In genomic region chr9:128203842-128204551, GRCh38 we compare ENCODE assay signal across 9 cellular contexts. TPM values are rescaled to one million over a fixed set of nuclear protein-coding genes. Genes with fewer than 3 reads are reported as not detected.
DNase-seq lines count a peak whose midpoint lies in the region; ATAC-seq and TF ChIP-seq lines count a peak whose summit lies in the region.
"Had no signal": no experiment of that assay in that cellular context is flagged by ENCODE, and none has a peak within 500 bp of the region (broad histone marks: within the 10 kb centered on the region; RNA-seq: fewer than 3 reads in every experiment).

No MANE protein-coding gene starts in this region.

- H3K27me3 ChIP-seq in heart left ventricle (peaks cover 0 to 14% (median 6%) of the 10 kb centered on the region in 9 donors), psoas muscle (ENCODE audit: insufficient read depth in 3 of 3, low read length in 2 of 3) (peaks cover 0 to 18% (median 7%) of the 10 kb centered on the region in 3 donors)
- H3K27me3 ChIP-seq: adrenal gland had no signal

- peaks cover 0 to 19% (median 8%) of the 10 kb centered on the region in 12 donors for H3K4me1 ChIP-seq in heart left ventricle
- peaks cover 4% of the 10 kb centered on the region for H3K4me1 ChIP-seq in psoas muscle

- peak overlapping the region; percentile 50 to 84 (median 69) for H3K4me3 ChIP-seq in heart left ventricle
- peak overlapping the region; percentile 73 for H3K4me3 ChIP-seq in psoas muscle

- H3K4me3 Mint-ChIP-seq in activated T-cell treated with anti-CD3 and anti-CD28 coated beads, Interleukin-2, amount 50 U/mL, for 24 hours = peak overlapping the region; percentile 64

- TF ChIP-seq POLR2A in heart left ventricle (IDR thresholded peaks at IDR 0.05) = no peak

- H3K9me3 ChIP-seq in heart left ventricle (no peaks in the 10 kb centered on the region), psoas muscle (no peaks in the 10 kb centered on the region)
- H3K9me3 ChIP-seq: adrenal gland had no signal

- WGBS in heart left ventricle, 4 donors = 4 to 8% (median 5%) methylated on average over 17 to 48 of the region's 48 CpGs
- WGBS in psoas muscle, 3 donors = 2 to 7% (median 3%) methylated on average over 38 to 48 of the region's 48 CpGs

- no peak overlapping the region for H3K27ac Mint-ChIP-seq in activated T-cell treated with anti-CD3 and anti-CD28 coated beads, Interleukin-2, amount 50 U/mL, for 24 hours

- ATAC-seq in heart left ventricle (peak in 3 of 4 donors; percentile 36 to 52 (median 47)), psoas muscle (peak; percentile 19 to 57 (median 29)), GM18868 (IDR thresholded peaks at IDR 0.05; ENCODE audit: unreplicated experiment) (no peak), GM21447 (IDR thresholded peaks at IDR 0.05; ENCODE audit: unreplicated experiment) (no peak)

- no peaks in the 10 kb centered on the region for H3K36me3 ChIP-seq in heart left ventricle
- H3K36me3 ChIP-seq in psoas muscle (ENCODE audit: insufficient read depth in 1 of 2, low read depth in 1 of 2) = no peaks in the 10 kb centered on the region
- H3K36me3 ChIP-seq: adrenal gland had no signal

- DNase-seq in activated T-cell treated with anti-CD3 and anti-CD28 coated beads, Interleukin-2, amount 50 U/mL, for 1 hour = peak; percentile 48
- DNase-seq in activated T-cell treated with anti-CD3 and anti-CD28 coated beads for 4 hours = no peak
- peak; percentile 63 for DNase-seq in NCI-H146 (lab: John Stamatoyannopoulos, UW)
- DNase-seq in activated T-cell treated with anti-CD3 and anti-CD28 coated beads, Interleukin-2, amount 50 U/mL, for 24 hours = peak; percentile 48
- peak in 1 of 5 donors; percentile 59 for DNase-seq in heart left ventricle
- peak in 1 of 2 donors; percentile 41 for DNase-seq in psoas muscle

- H3K9me3 Mint-ChIP-seq in activated T-cell treated with anti-CD3 and anti-CD28 coated beads, Interleukin-2, amount 50 U/mL, for 24 hours = no peaks in the 10 kb centered on the region

- H3K27me3 Mint-ChIP-seq in activated T-cell treated with anti-CD3 and anti-CD28 coated beads, Interleukin-2, amount 50 U/mL, for 24 hours = peaks cover 13% of the 10 kb centered on the region

- peak in 1 of 12 donors; percentile 7 for TF ChIP-seq CTCF in heart left ventricle (IDR thresholded peaks at IDR 0.05)
- TF ChIP-seq CTCF in psoas muscle (IDR thresholded peaks at IDR 0.05) = no peak

- intact Hi-C loops in heart left ventricle (cut with DNase I) = loop anchor here in 2 of 10 donors (10.0 kb wide), 2 partner anchors 51 to 141 kb away; partner anchors contain the start of gene SLC27A4 (in 1 of the 2)
- intact Hi-C loops in psoas muscle (cut with DNase I) = no loop called here

- peak overlapping the region in 6 of 12 donors; percentile 28 to 62 (median 54) for H3K27ac ChIP-seq in heart left ventricle
- H3K27ac ChIP-seq in psoas muscle = no peak overlapping the region

- no peaks in the 10 kb centered on the region for H3K36me3 Mint-ChIP-seq in activated T-cell treated with anti-CD3 and anti-CD28 coated beads, Interleukin-2, amount 50 U/mL, for 24 hours (ENCODE audit: low read depth)

- peaks cover 19% of the 10 kb centered on the region for H3K4me1 Mint-ChIP-seq in activated T-cell treated with anti-CD3 and anti-CD28 coated beads, Interleukin-2, amount 50 U/mL, for 24 hours (ENCODE audit: low read depth)

RNA-seq across cellular contexts. Expression of gene DNM1, which starts 0.8 kb away (rescaled TPM):
- total RNA-seq in heart left ventricle = 10 to 100 TPM in 1 of 9 donors, 1 to 10 TPM in 8; 1.6 to 17.2 (median 3.6) TPM
- polyA plus RNA-seq in heart left ventricle = 1 to 10 TPM; 2.2 to 7.7 TPM
- 1 to 10 TPM; 1.2 to 5.4 (median 3.2) TPM for total RNA-seq in psoas muscle
- 1 to 10 TPM; 1.1 to 2.4 (median 1.5) TPM for polyA plus RNA-seq in psoas muscle

RNA-seq across cellular contexts. Expression of gene CIZ1, which starts 12.6 kb away (rescaled TPM):
- total RNA-seq in heart left ventricle (100 to 1,000 TPM in 1 of 9 donors, 10 to 100 TPM in 8; 42.6 to 101 (median 79.3) TPM), psoas muscle (100 to 1,000 TPM in 3 of 4 donors, 10 to 100 TPM in 1; 86.0 to 119 (median 109) TPM)
- polyA plus RNA-seq in heart left ventricle (10 to 100 TPM; 43.7 to 53.8 TPM), psoas muscle (10 to 100 TPM; 36.2 to 84.7 (median 49.9) TPM)

RNA-seq across cellular contexts. Expression of gene BBLN, which starts 43.9 kb away (rescaled TPM):
- total RNA-seq in heart left ventricle (100 to 1,000 TPM in 2 of 9 donors, 10 to 100 TPM in 7; 29.9 to 280 (median 46.4) TPM), psoas muscle (10 to 100 TPM; 14.0 to 21.3 (median 17.8) TPM)
- polyA plus RNA-seq in heart left ventricle (100 to 1,000 TPM in 1 of 2 donors, 10 to 100 TPM in 1; 47.3 to 122 TPM), psoas muscle (10 to 100 TPM; 23.1 to 36.2 (median 27.8) TPM)

RNA-seq across cellular contexts. Expression of gene LCN2, which starts 54.7 kb away (rescaled TPM):
- total RNA-seq in heart left ventricle (1 to 10 TPM in 1 of 9 donors, not detected in 8; 5.8 TPM), psoas muscle (1 to 10 TPM in 2 of 4 donors, under 1 TPM in 1, not detected in 1; 0.47 to 2.1 (median 1.4) TPM)
- polyA plus RNA-seq in heart left ventricle (1 to 10 TPM in 1 of 2 donors, not detected in 1; 1.1 TPM), psoas muscle (under 1 TPM; 0.08 to 0.90 (median 0.69) TPM)

Comparison
In these comparisons a context has a peak if more than half of its experiments do, and no peak if none do; other contexts are left out.
1. ATAC-seq: peak in heart left ventricle (3 of 4) and psoas muscle (4 of 4); none in GM18868 (single experiment) and GM21447 (single experiment).